Comparison of ENCODE assay signal across 8 cellular contexts in the genomic region with DNA sequence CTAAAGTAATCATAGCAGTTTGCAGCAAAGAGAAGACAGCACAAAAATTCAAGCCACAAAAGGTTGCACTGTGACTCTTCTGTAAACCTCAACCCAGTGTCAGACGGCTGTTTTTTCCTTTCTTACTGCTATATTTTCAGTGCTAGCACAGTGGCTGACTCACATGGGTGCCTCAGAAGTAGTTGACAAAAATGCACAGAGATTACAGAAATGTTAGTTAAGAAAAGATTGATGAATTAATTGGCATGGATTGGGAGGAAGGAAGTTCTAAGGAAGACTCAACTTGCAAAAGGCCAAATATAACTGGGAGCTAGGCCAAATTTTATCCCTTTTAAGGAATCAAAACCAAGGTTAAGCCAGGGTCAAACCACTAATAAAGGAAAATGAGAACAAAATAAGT. TPM values are rescaled to one million over a fixed set of nuclear protein-coding genes. Genes with fewer than 3 reads are reported as not detected.
DNase-seq lines count a peak whose midpoint lies in the region; ATAC-seq lines count a peak whose summit lies in the region.

No MANE protein-coding gene starts in this region.

- DNase-seq in EL (peak; percentile 43), lung microvascular endothelial cell (ENCODE audit: low read depth in 2 of 2) (peak; percentile 13 to 89), amniotic stem cell (lab: John Stamatoyannopoulos, UW) (no peak), DMS 273 (lab: John Stamatoyannopoulos, UW; ENCODE audit: unreplicated experiment) (no peak), hippocampal formation (lab: John Stamatoyannopoulos, UW) (no peak)
- peak; percentile 26 for DNase-seq in activated CD8-positive, alpha-beta memory T cell treated with anti-CD3 and anti-CD28 coated beads, Interleukin-2, amount 50 U/mL, for 4 hours

- peak; percentile 85 for ATAC-seq in HG02852 (IDR thresholded peaks at IDR 0.05; ENCODE audit: unreplicated experiment)
- no peak for ATAC-seq in GM21528 (IDR thresholded peaks at IDR 0.05; ENCODE audit: low FRiP score, unreplicated experiment)

RNA-seq across cellular contexts. Expression of a gene that starts 43.7 kb away (rescaled TPM):
- 43.8 and 44.2 TPM in 2 replicates for total RNA-seq in lung microvascular endothelial cell

RNA-seq across cellular contexts. Expression of a gene that starts 43.7 kb away (rescaled TPM):
- total RNA-seq in lung microvascular endothelial cell, result 23.3 and 26.0 TPM in 2 replicates

Comparison
In these comparisons a context has a peak if more than half of its experiments do, and no peak if none do; other contexts are left out.
1. DNase-seq: peak in EL (single experiment), activated CD8-positive, alpha-beta memory T cell treated with anti-CD3 and anti-CD28 coated beads, Interleukin-2, amount 50 U/mL, for 4 hours (single experiment) and lung microvascular endothelial cell (2 of 2); none in amniotic stem cell (single experiment), DMS 273 (single experiment) and hippocampal formation (0 of 2).